9 cellular contexts compared by ENCODE assay signal in genomic region chr11:57457643-57458023, GRCh38. TPM values are rescaled to one million over a fixed set of nuclear protein-coding genes. Genes with fewer than 3 reads are reported as not detected.
DNase-seq lines count a peak whose midpoint lies in the region; ATAC-seq and TF ChIP-seq lines count a peak whose summit lies in the region.
"Had no signal": no experiment of that assay in that cellular context is flagged by ENCODE, and none has a peak within 500 bp of the region (broad histone marks: within the 10 kb centered on the region; RNA-seq: fewer than 3 reads in every experiment).

No MANE protein-coding gene starts in this region.

- peak; percentile 7 for ATAC-seq in HG03039 (IDR thresholded peaks at IDR 0.05; ENCODE audit: unreplicated experiment)
- peak; percentile 13 for ATAC-seq in activated naive CD8-positive, alpha-beta T cell treated with anti-CD3 and anti-CD28 coated beads, Interleukin-2, amount 50 U/mL, for 24 hours

- H3K4me2 ChIP-seq in skeletal muscle satellite cell (ENCODE audit: low read length) = peak overlapping the region; percentile 63

- no peak for TF ChIP-seq CTCF in GM13977 (IDR thresholded peaks at IDR 0.05; ENCODE audit: extremely low read depth, insufficient read depth, missing control alignments)

- no peak overlapping the region for H3K9ac ChIP-seq in skeletal muscle satellite cell (ENCODE audit: low read depth, low read length)

- no peaks in the 10 kb centered on the region for H3K9me3 ChIP-seq in skeletal muscle satellite cell (replicated peaks; ENCODE audit: low read length)

- no peaks in the 10 kb centered on the region for H3K9me3 Mint-ChIP-seq in activated naive CD8-positive, alpha-beta T cell treated with anti-CD3 and anti-CD28 coated beads, Interleukin-2, amount 50 U/mL, for 24 hours

- peak; percentile 56 for DNase-seq in NCI-H1694 treated with DMSO at 0.1 percent for 48 hours (lab: John Stamatoyannopoulos, UW)
- DNase-seq in NCI-H1694 (lab: John Stamatoyannopoulos, UW) = no peak
- DNase-seq in activated naive CD8-positive, alpha-beta T cell treated with anti-CD3 and anti-CD28 coated beads, Interleukin-2, amount 50 U/mL, for 24 hours = no peak
- no peak for DNase-seq in GM13977 (ENCODE audit: low spot score)
- no peak for DNase-seq in activated CD8-positive, alpha-beta memory T cell treated with anti-CD3 and anti-CD28 coated beads, Interleukin-2, amount 50 U/mL, for 48 hours
- DNase-seq in stimulated activated CD4-positive, alpha-beta T cell treated with anti-CD3 and anti-CD28 coated beads, Interleukin-1b, Interleukin-23, amount 100 ng/mL, for 48 hours = no peak
- DNase-seq: NCI-H1417 treated with DMSO at 0.1 percent for 48 hours had no signal

- H3K27ac Mint-ChIP-seq in activated naive CD8-positive, alpha-beta T cell treated with anti-CD3 and anti-CD28 coated beads, Interleukin-2, amount 50 U/mL, for 24 hours = no peak overlapping the region

- in situ Hi-C loops in GM13977 (cut with MboI; ENCODE audit: low pct_unique_long_range_greater_than_20kb, low sequenced_read_pairs, unreplicated experiment) = no loop called here

- H3K4me3 Mint-ChIP-seq in activated naive CD8-positive, alpha-beta T cell treated with anti-CD3 and anti-CD28 coated beads, Interleukin-2, amount 50 U/mL, for 24 hours = peak overlapping the region; percentile 52

- H3K27me3 ChIP-seq in skeletal muscle satellite cell (ENCODE audit: control insufficient read depth, insufficient read depth, low read length) = peaks cover 56% of the 10 kb centered on the region

- H3K36me3 ChIP-seq in skeletal muscle satellite cell (ENCODE audit: insufficient read depth, low read length) = no peaks in the 10 kb centered on the region

- no peak overlapping the region for H3K4me3 ChIP-seq in skeletal muscle satellite cell (ENCODE audit: low read length)

- peaks cover 25% of the 10 kb centered on the region for H3K4me1 Mint-ChIP-seq in activated naive CD8-positive, alpha-beta T cell treated with anti-CD3 and anti-CD28 coated beads, Interleukin-2, amount 50 U/mL, for 24 hours

- H3K36me3 Mint-ChIP-seq in activated naive CD8-positive, alpha-beta T cell treated with anti-CD3 and anti-CD28 coated beads, Interleukin-2, amount 50 U/mL, for 24 hours (ENCODE audit: low read depth) = no peaks in the 10 kb centered on the region

- H3K4me1 ChIP-seq in skeletal muscle satellite cell (ENCODE audit: control insufficient read depth, insufficient read depth, low read length) = peaks cover 24% of the 10 kb centered on the region

- H3K27me3 Mint-ChIP-seq in activated naive CD8-positive, alpha-beta T cell treated with anti-CD3 and anti-CD28 coated beads, Interleukin-2, amount 50 U/mL, for 24 hours = peaks cover 27% of the 10 kb centered on the region

RNA-seq across cellular contexts. Expression of gene RTN4RL2, which starts 2.7 kb away (rescaled TPM):
- 0.51 TPM in 1 of 2 replicates, not detected in the other for total RNA-seq in skeletal muscle satellite cell (2012; rRNA removed)

RNA-seq across cellular contexts. Expression of gene SLC43A3, which starts 30.7 kb away (rescaled TPM):
- total RNA-seq in skeletal muscle satellite cell (2012; rRNA removed) = 83.4 and 140 TPM in 2 replicates

RNA-seq across cellular contexts. Expression of gene SLC43A1, which starts 57.9 kb away (rescaled TPM):
- total RNA-seq in skeletal muscle satellite cell (2012; rRNA removed) = 9.6 and 14.7 TPM in 2 replicates
